In the genomic region with DNA sequence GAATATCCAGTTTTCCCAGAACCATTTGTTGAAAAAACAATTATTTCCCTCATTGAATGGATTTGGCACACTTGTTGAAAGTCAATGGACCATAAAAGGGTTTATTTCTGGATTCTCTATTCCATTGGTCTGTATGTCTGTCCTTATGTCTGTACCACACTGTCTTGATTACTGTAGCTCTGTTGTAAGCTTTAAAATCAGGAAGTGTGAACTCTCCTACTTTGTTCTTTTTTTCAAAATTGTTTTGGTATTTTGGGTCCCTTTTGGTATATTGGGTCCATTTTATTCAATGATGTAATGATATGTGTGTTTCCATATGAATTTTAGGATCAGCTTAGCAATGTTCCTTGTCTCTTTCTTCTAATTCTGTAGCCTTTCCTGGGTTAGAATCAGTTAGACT, we compare ENCODE assay signal across 15 cellular contexts.
DNase-seq lines count a peak whose midpoint lies in the region; ATAC-seq and TF ChIP-seq lines count a peak whose summit lies in the region.
"Had no signal": no experiment of that assay in that cellular context is flagged by ENCODE, and none has a peak within 500 bp of the region (broad histone marks: within the 10 kb centered on the region; RNA-seq: fewer than 3 reads in every experiment).

No MANE protein-coding gene starts in this region.

- no peak overlapping the region for H2AFZ ChIP-seq in OCI-LY7 (ENCODE audit: low read length)

- TF ChIP-seq CTCF in OCI-LY7 (conservative IDR thresholded peaks at IDR 0.05; ENCODE audit: low read length) = no peak

- intact Hi-C loops in OCI-LY7 (cut with micrococcal nuclease; ENCODE audit: unreplicated experiment) = no loop called here

- CTCF ChIA-PET in activated CD4-positive, alpha-beta T cell treated with anti-CD3 and anti-CD28 coated beads, Interleukin-2, amount 10 ng/mL, durations not matched to agents 7 days and 5 days (lab: Charles Lee) = interaction anchor here (0.6 to 1.2 kb wide), 3 partner anchors 15 to 75 kb away, joined by 3 to 5 read pairs (median 5); no protein-coding TSS in a partner anchor
- CTCF ChIA-PET in OCI-LY7 (lab: Charles Lee; ENCODE audit: unreplicated experiment) = no interaction called here

- no peak for ATAC-seq in effector memory CD8-positive, alpha-beta T cell (replicated peaks)
- no peak for ATAC-seq in stimulated activated naive CD8-positive, alpha-beta T cell treated with anti-CD3 and anti-CD28 coated beads, Interleukin-15, amount 100 ng/mL, for 72 hours
- ATAC-seq: A549 had no signal

- H3K79me2 ChIP-seq in OCI-LY7 (ENCODE audit: insufficient read depth, low read depth, low read length) = peaks cover 100% of the 10 kb centered on the region

- peak overlapping the region; percentile 77 for H3K4me3 Mint-ChIP-seq in activated CD4-positive, alpha-beta T cell treated with anti-CD3 and anti-CD28 coated beads, Interleukin-2, amount 10 ng/mL, durations not matched to agents 7 days and 5 days
- H3K4me3 Mint-ChIP-seq in effector memory CD8-positive, alpha-beta T cell = peak overlapping the region; percentile 86 to 90
- peak overlapping the region; percentile 60 to 78 for H3K4me3 Mint-ChIP-seq in stimulated activated naive CD8-positive, alpha-beta T cell treated with anti-CD3 and anti-CD28 coated beads, Interleukin-15, amount 100 ng/mL, for 72 hours

- peaks cover 65% of the 10 kb centered on the region for H3K36me3 ChIP-seq in OCI-LY7 (ENCODE audit: insufficient read depth, low read length)
- H3K36me3 ChIP-seq: cardiac muscle cell, right atrium auricular region had no signal

- peaks cover 8% of the 10 kb centered on the region for H3K9me3 ChIP-seq in OCI-LY7 (ENCODE audit: low read length)
- H3K9me3 ChIP-seq: A549, right atrium auricular region had no signal

- H3K36me3 Mint-ChIP-seq in activated CD4-positive, alpha-beta T cell treated with anti-CD3 and anti-CD28 coated beads, Interleukin-2, amount 10 ng/mL, durations not matched to agents 7 days and 5 days (ENCODE audit: low read depth) = peaks cover 71% of the 10 kb centered on the region
- H3K36me3 Mint-ChIP-seq in effector memory CD8-positive, alpha-beta T cell (ENCODE audit: insufficient read depth) = peaks cover 100% of the 10 kb centered on the region

- H3K9me3 Mint-ChIP-seq in activated CD4-positive, alpha-beta T cell treated with anti-CD3 and anti-CD28 coated beads, Interleukin-2, amount 10 ng/mL, durations not matched to agents 7 days and 5 days = no peaks in the 10 kb centered on the region
- H3K9me3 Mint-ChIP-seq in effector memory CD8-positive, alpha-beta T cell = no peaks in the 10 kb centered on the region
- H3K9me3 Mint-ChIP-seq in stimulated activated naive CD8-positive, alpha-beta T cell treated with anti-CD3 and anti-CD28 coated beads, Interleukin-15, amount 100 ng/mL, for 72 hours = no peaks in the 10 kb centered on the region

- H3K4me1 Mint-ChIP-seq in activated CD4-positive, alpha-beta T cell treated with anti-CD3 and anti-CD28 coated beads, Interleukin-2, amount 10 ng/mL, durations not matched to agents 7 days and 5 days = peaks cover 78% of the 10 kb centered on the region
- H3K4me1 Mint-ChIP-seq in effector memory CD8-positive, alpha-beta T cell (ENCODE audit: low read depth in 2 of 2) = peaks cover 67 to 86% of the 10 kb centered on the region in 2 donors
- peaks cover 88% of the 10 kb centered on the region for H3K4me1 Mint-ChIP-seq in stimulated activated naive CD8-positive, alpha-beta T cell treated with anti-CD3 and anti-CD28 coated beads, Interleukin-15, amount 100 ng/mL, for 72 hours

- H3K4me3 ChIP-seq in OCI-LY7 (ENCODE audit: low read depth, low read length, poor library complexity, severe bottlenecking) = peak overlapping the region; percentile 71
- H3K4me3 ChIP-seq: A549, cardiac muscle cell, right atrium auricular region had no signal

- no peak for DNase-seq in activated CD4-positive, alpha-beta T cell treated with anti-CD3 and anti-CD28 coated beads, Interleukin-2, amount 10 ng/mL, durations not matched to agents 7 days and 5 days
- DNase-seq in activated CD4-positive, alpha-beta T cell treated with anti-CD3 and anti-CD28 coated beads, Interleukin-2, amount 50 U/mL, for 48 hours = no peak
- DNase-seq in OCI-LY7 (ENCODE audit: low spot score) (no peak), NCI-H1436 treated with DMSO at 0.1 percent for 48 hours (lab: John Stamatoyannopoulos, UW) (no peak), retina (no peak), NAMALWA (ENCODE audit: low spot score) (no peak)
- DNase-seq in effector memory CD8-positive, alpha-beta T cell = no peak
- no peak for DNase-seq in stimulated activated naive CD8-positive, alpha-beta T cell treated with anti-CD3 and anti-CD28 coated beads, Interleukin-15, amount 100 ng/mL, for 72 hours
- DNase-seq: activated gamma-delta T cell, DMS153, MM.1S, substantia nigra had no signal

- H3K4me1 ChIP-seq in OCI-LY7 (ENCODE audit: insufficient read depth, low read length, poor library complexity, severe bottlenecking) = peaks cover 63% of the 10 kb centered on the region
- H3K4me1 ChIP-seq: A549 had no signal

- no peaks in the 10 kb centered on the region for H3K9me2 ChIP-seq in OCI-LY7 (ENCODE audit: insufficient read depth, low read length)

- no TSS peak for BruUV-seq in OCI-LY7 (replicated peaks; lab: Mats Ljungman, UMichigan)

- POLR2A ChIA-PET in activated CD4-positive, alpha-beta T cell treated with anti-CD3 and anti-CD28 coated beads, Interleukin-2, amount 10 ng/mL, durations not matched to agents 7 days and 5 days (lab: Charles Lee) = no interaction called here
- POLR2A ChIA-PET in OCI-LY7 (lab: Charles Lee) = interaction anchor here (0.6 to 5.2 kb wide), 5 partner anchors 10 to 66 kb away, joined by 3 to 111 read pairs (median 6); no protein-coding TSS in a partner anchor

- peak overlapping the region; percentile 97 for H3K27ac Mint-ChIP-seq in activated CD4-positive, alpha-beta T cell treated with anti-CD3 and anti-CD28 coated beads, Interleukin-2, amount 10 ng/mL, durations not matched to agents 7 days and 5 days
- peak overlapping the region; percentile 98 to 100 for H3K27ac Mint-ChIP-seq in effector memory CD8-positive, alpha-beta T cell
- H3K27ac Mint-ChIP-seq in stimulated activated naive CD8-positive, alpha-beta T cell treated with anti-CD3 and anti-CD28 coated beads, Interleukin-15, amount 100 ng/mL, for 72 hours = peak overlapping the region; percentile 28 to 92

- H3K27ac ChIP-seq in OCI-LY7 (ENCODE audit: low read depth, low read length, poor library complexity, severe bottlenecking) = peak overlapping the region; percentile 93
- H3K27ac ChIP-seq: A549, cardiac muscle cell had no signal

- H3K4me2 ChIP-seq in OCI-LY7 (ENCODE audit: low read length) = peak overlapping the region; percentile 91
- H3K4me2 ChIP-seq: A549 had no signal

- H4K20me1 ChIP-seq in OCI-LY7 (ENCODE audit: insufficient read depth, low read length) = peaks cover 39% of the 10 kb centered on the region; the same call in 1 of the 2 replicates

- no peaks in the 10 kb centered on the region for H3K27me3 Mint-ChIP-seq in activated CD4-positive, alpha-beta T cell treated with anti-CD3 and anti-CD28 coated beads, Interleukin-2, amount 10 ng/mL, durations not matched to agents 7 days and 5 days
- H3K27me3 Mint-ChIP-seq in effector memory CD8-positive, alpha-beta T cell = no peaks in the 10 kb centered on the region
- H3K27me3 Mint-ChIP-seq in stimulated activated naive CD8-positive, alpha-beta T cell treated with anti-CD3 and anti-CD28 coated beads, Interleukin-15, amount 100 ng/mL, for 72 hours = no peaks in the 10 kb centered on the region
